1 cellular context compared by ENCODE assay signal in genomic region chr10:70160798-70161197, GRCh38.
TF ChIP-seq lines count a peak whose summit lies in the region.

No MANE protein-coding gene starts in this region.

TF ChIP-seq in A549, 52 proteins besides CTCF, POLR2A, EP300 and RAD21:
- no peak for TF ChIP-seq ZC3H11A (IDR thresholded peaks at IDR 0.05)
- TF ChIP-seq USF2 (IDR thresholded peaks at IDR 0.05) = no peak
- no peak for TF ChIP-seq MAX (IDR thresholded peaks at IDR 0.05)
- no peak for TF ChIP-seq ESRRA (IDR thresholded peaks at IDR 0.05; ENCODE audit: borderline replicate concordance, low read length)
- TF ChIP-seq KDM1A (IDR thresholded peaks at IDR 0.05; ENCODE audit: low read depth) = no peak
- peak; percentile 13 for TF ChIP-seq MAFK (IDR thresholded peaks at IDR 0.05; ENCODE audit: partially characterized antibody)
